16 cellular contexts compared by ENCODE assay signal in genomic region chr5:313265-313664, GRCh38. TPM values are rescaled to one million over a fixed set of nuclear protein-coding genes. Genes with fewer than 3 reads are reported as not detected.
DNase-seq lines count a peak whose midpoint lies in the region; ATAC-seq, FAIRE-seq and TF ChIP-seq lines count a peak whose summit lies in the region.
"Had no signal": no experiment of that assay in that cellular context is flagged by ENCODE, and none has a peak within 500 bp of the region (broad histone marks: within the 10 kb centered on the region; RNA-seq: fewer than 3 reads in every experiment).

No MANE protein-coding gene starts in this region.

- no peak overlapping the region for H3K18ac ChIP-seq in mesenchymal stem cell (ENCODE audit: low read depth in 1 of 2, low read length in 2 of 2)

- no peak overlapping the region for H2BK5ac ChIP-seq in mesenchymal stem cell (ENCODE audit: low read depth, low read length, poor library complexity, severe bottlenecking)

- no peak overlapping the region for H2BK120ac ChIP-seq in mesenchymal stem cell (ENCODE audit: low read depth, low read length)

- DNase-seq in cardiac septum (ENCODE audit: low spot score) (peak; percentile 15), heart right ventricle (no peak), HTR-8/SVneo (ENCODE audit: insufficient read length, low spot score) (no peak), mesenchymal stem cell (no peak), ecto neural progenitor cell (ENCODE audit: low spot score) (no peak)
- DNase-seq in activated CD4-positive, alpha-beta T cell treated with anti-CD3 and anti-CD28 coated beads for 4 hours = no peak
- DNase-seq: 8988T, ACHN, BE2C, Caco-2, H9 had no signal

- no peaks in the 10 kb centered on the region for H3K27me3 ChIP-seq in heart right ventricle
- no peaks in the 10 kb centered on the region for H3K27me3 ChIP-seq in mesenchymal stem cell (ENCODE audit: control insufficient read depth in 1 of 2, insufficient read depth in 1 of 2, low read length in 2 of 2)
- H3K27me3 ChIP-seq: BE2C had no signal

- H3K14ac ChIP-seq in mesenchymal stem cell (ENCODE audit: low read length in 2 of 2) = no peak overlapping the region

- H3K4me1 ChIP-seq in heart right ventricle = peaks cover 0 to 20% (median 7%) of the 10 kb centered on the region in 9 donors
- peaks cover 36% of the 10 kb centered on the region for H3K4me1 ChIP-seq in mesenchymal stem cell (ENCODE audit: control insufficient read depth, insufficient read depth, low read depth, low read length)
- H3K4me1 ChIP-seq: Caco-2 had no signal

- intact Hi-C loops in cardiac septum (cut with DNase I) (no loop called here), heart right ventricle (cut with DNase I) (no loop called here)

- H2BK15ac ChIP-seq in mesenchymal stem cell (ENCODE audit: low read depth, poor library complexity, severe bottlenecking) = no peak overlapping the region

- no peak overlapping the region for H2BK12ac ChIP-seq in mesenchymal stem cell (ENCODE audit: low read length in 2 of 2)

- H3K79me1 ChIP-seq in mesenchymal stem cell (replicated peaks; ENCODE audit: low read length, poor library complexity, severe bottlenecking) = peaks cover 29% of the 10 kb centered on the region

- H3K4ac ChIP-seq in mesenchymal stem cell (ENCODE audit: low read depth in 1 of 2, low read length in 2 of 2) = no peak overlapping the region

- peak overlapping the region; percentile 41 for H3K9ac ChIP-seq in mesenchymal stem cell (ENCODE audit: low read length)

- no peak overlapping the region for H2AK5ac ChIP-seq in mesenchymal stem cell (ENCODE audit: low read length, severe bottlenecking)

- no peak overlapping the region for H3K4me2 ChIP-seq in mesenchymal stem cell (ENCODE audit: low read length, poor library complexity, severe bottlenecking)
- H3K4me2 ChIP-seq: GM23338 had no signal

- H3K27ac ChIP-seq in heart right ventricle (no peak overlapping the region), mesenchymal stem cell (ENCODE audit: low read length, poor library complexity, severe bottlenecking) (no peak overlapping the region)

- FAIRE-seq in HTR-8/SVneo (lab: Jason Lieb, UNC) = peak; percentile 36
- FAIRE-seq: HepG2 had no signal

- no peak overlapping the region for H3K4me3 ChIP-seq in heart right ventricle
- H3K4me3 ChIP-seq in mesenchymal stem cell (ENCODE audit: insufficient read depth in 1 of 2, low read depth in 1 of 2, low read length in 2 of 2) = no peak overlapping the region
- H3K4me3 ChIP-seq: GM23338 had no signal

- peak overlapping the region; percentile 12 for H4K91ac ChIP-seq in mesenchymal stem cell (ENCODE audit: low read length)

- H4K8ac ChIP-seq in mesenchymal stem cell (ENCODE audit: low read length) = no peak overlapping the region

- TF ChIP-seq CTCF in heart right ventricle (IDR thresholded peaks at IDR 0.05) = no peak

- H2AFZ ChIP-seq in mesenchymal stem cell (ENCODE audit: low read depth, low read length) = no peak overlapping the region
- H2AFZ ChIP-seq: GM23338 had no signal

- H3K9me3 ChIP-seq in heart right ventricle = no peaks in the 10 kb centered on the region
- no peaks in the 10 kb centered on the region for H3K9me3 ChIP-seq in mesenchymal stem cell (ENCODE audit: control insufficient read depth, low read length)
- H3K9me3 ChIP-seq: BE2C, Caco-2 had no signal

- no peak overlapping the region for H3K23ac ChIP-seq in mesenchymal stem cell (ENCODE audit: low read length in 2 of 2)

- ATAC-seq in heart right ventricle (no peak), GM18519 (IDR thresholded peaks at IDR 0.05; ENCODE audit: low FRiP score, unreplicated experiment) (no peak), GM19463 (IDR thresholded peaks at IDR 0.05; ENCODE audit: unreplicated experiment) (no peak)
- ATAC-seq: GM23338, HepG2 had no signal

- WGBS in heart right ventricle, 2 donors = 92 to 93% methylated on average over 7 of the region's 7 CpGs
- 98% methylated on average over 7 of the region's 7 CpGs for WGBS in mesenchymal stem cell

- H3K36me3 ChIP-seq in heart right ventricle (peaks cover 0 to 86% (median 23%) of the 10 kb centered on the region in 9 donors), mesenchymal stem cell (ENCODE audit: control insufficient read depth in 1 of 2, insufficient read depth in 2 of 2, low read depth in 1 of 2, low read length in 2 of 2) (peaks cover 50 to 64% of the 10 kb centered on the region in 2 experiments)

RNA-seq across cellular contexts. Expression of gene AHRR, which starts 8.2 kb away (rescaled TPM):
- total RNA-seq in cardiac septum = 0.73 TPM
- total RNA-seq in heart right ventricle = 1 to 10 TPM in 1 of 10 donors, under 1 TPM in 7, not detected in 2; 0.07 to 1.2 (median 0.46) TPM
- polyA plus RNA-seq in heart right ventricle = under 1 TPM; 0.07 to 0.15 TPM
- 12.1 TPM for polyA plus RNA-seq in mesenchymal stem cell (2013, experiment 1 of 2)
- 12.0 TPM for polyA plus RNA-seq in mesenchymal stem cell (2013, experiment 2 of 2)
- polyA plus RNA-seq: CD8-positive, alpha-beta memory T cell had no signal

RNA-seq across cellular contexts. Expression of gene PDCD6, which starts 41.8 kb away (rescaled TPM):
- total RNA-seq in cardiac septum (39.6 TPM), heart right ventricle (10 to 100 TPM; 27.6 to 42.9 (median 35.6) TPM)
- 10 to 100 TPM; 51.2 to 85.9 TPM for polyA plus RNA-seq in heart right ventricle
- 71.0 TPM for polyA plus RNA-seq in mesenchymal stem cell (2013, experiment 1 of 2)
- polyA plus RNA-seq in mesenchymal stem cell (2013, experiment 2 of 2) = 74.3 TPM
